20 cellular contexts compared by ENCODE assay signal in the genomic region with DNA sequence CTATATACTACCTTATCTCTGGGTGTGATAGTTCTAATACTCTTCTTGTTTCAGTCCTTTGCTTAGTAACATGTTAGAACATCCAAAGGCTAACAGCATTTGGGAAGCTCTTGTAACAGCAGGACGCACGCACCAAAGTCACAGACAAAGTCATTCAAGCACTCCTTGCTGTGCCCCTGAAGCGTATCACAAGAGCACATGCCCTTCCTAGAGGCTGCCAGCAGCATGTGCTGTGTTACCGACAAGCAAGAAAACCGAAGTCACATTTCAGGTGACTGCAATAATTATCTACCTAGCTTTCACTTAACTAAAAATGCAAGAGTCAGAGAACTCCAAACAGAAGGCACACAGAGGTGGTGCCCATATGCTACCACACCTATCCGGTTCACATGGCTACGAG.
DNase-seq lines count a peak whose midpoint lies in the region; ATAC-seq, FAIRE-seq and TF ChIP-seq lines count a peak whose summit lies in the region.
"Had no signal": no experiment of that assay in that cellular context is flagged by ENCODE, and none has a peak within 500 bp of the region (broad histone marks: within the 10 kb centered on the region; RNA-seq: fewer than 3 reads in every experiment).

No MANE protein-coding gene starts in this region.

- H3K4me1 ChIP-seq in HepG2 (ENCODE audit: insufficient read depth, low read length): no peaks in the 10 kb centered on the region
- H3K4me1 ChIP-seq: prostate gland had no signal

- CTCF ChIA-PET in activated naive CD4-positive, alpha-beta T cell treated with anti-CD3 and anti-CD28 coated beads, Interleukin-2, amount 10 ng/mL, durations not matched to agents 7 days and 5 days (lab: Charles Lee): no interaction called here
- CTCF ChIA-PET in HepG2 (lab: Yijun Ruan, JAX; ENCODE audit: low intra/inter-chr PET ratio, low total read pairs): no interaction called here

- H3K4me3 ChIP-seq in HepG2 (replicated peaks in 1 of 3; ENCODE audit: insufficient read depth in 1 of 3, low read depth in 2 of 3, low read length in 3 of 3): no peak overlapping the region
- H3K4me3 ChIP-seq: A549, cardiac muscle cell, esophagus muscularis mucosa, prostate gland had no signal

- no peak overlapping the region for H3K9ac ChIP-seq in HepG2 (ENCODE audit: insufficient read depth, low read depth, low read length)

- no peak for TF ChIP-seq RAD21 in HepG2 (CRISPR knock-in tag; IDR thresholded peaks at IDR 0.05)

- no peaks in the 10 kb centered on the region for H3K9me3 ChIP-seq in HepG2 (ENCODE audit: low read length)
- H3K9me3 ChIP-seq: A549, esophagus muscularis mucosa, prostate gland had no signal

- in situ Hi-C loops in HepG2 (cut with HindIII; ENCODE audit: extremely low pct_ligation_motif_present, low pct_unique_long_range_greater_than_20kb): no loop called here

- no TSS peak for BruUV-seq in HepG2 (replicated peaks; lab: Mats Ljungman, UMichigan)

- H4K20me1 ChIP-seq in HepG2 (ENCODE audit: insufficient read depth, low read length): no peaks in the 10 kb centered on the region

- H3K4me3 Mint-ChIP-seq in activated naive CD4-positive, alpha-beta T cell treated with anti-CD3 and anti-CD28 coated beads, Interleukin-2, amount 10 ng/mL, durations not matched to agents 7 days and 5 days: no peak overlapping the region
- no peak overlapping the region for H3K4me3 Mint-ChIP-seq in stimulated activated effector memory CD8-positive, alpha-beta T cell treated with anti-CD3 and anti-CD28 coated beads, Interleukin-12 subunit alpha, Interleukin-12 subunit beta, amount 100 ng/mL, for 72 hours
- H3K4me3 Mint-ChIP-seq: activated T-helper 17 cell treated with anti-CD3 and anti-CD28 coated beads, Interleukin-2, amount 50 U/mL, for 72 hours; nephron; T-helper 1 cell treated with Interleukin-12 subunit alpha and Interleukin-12 subunit beta and Interleukin-4 antibody, amounts not matched to agents 30 μg/mL and 1 μg/mL, for 36 hours had no signal

- intact Hi-C loops in left ventricle myocardium superior (cut with micrococcal nuclease) (no loop called here), HepG2 (cut with micrococcal nuclease; ENCODE audit: unreplicated experiment) (no loop called here)

- DNase-seq in activated naive CD4-positive, alpha-beta T cell treated with anti-CD3 and anti-CD28 coated beads, Interleukin-2, amount 10 ng/mL, durations not matched to agents 7 days and 5 days: no peak
- no peak for DNase-seq in activated naive CD4-positive, alpha-beta T cell treated with anti-CD3 and anti-CD28 coated beads, Interleukin-2, amount 50 U/mL, for 16 hours
- DNase-seq in NCI-H187 treated with DMSO at 0.1 percent for 48 hours (lab: John Stamatoyannopoulos, UW) (peak; percentile 82), left ventricle myocardium superior (peak; percentile 60), HepG2 (ENCODE audit: low spot score) (no peak), DMS 273 treated with DMSO at 0.1 percent for 48 hours (lab: John Stamatoyannopoulos, UW) (no peak), NCI-H1048 (lab: John Stamatoyannopoulos, UW) (no peak)
- DNase-seq in stimulated activated effector memory CD8-positive, alpha-beta T cell treated with anti-CD3 and anti-CD28 coated beads, Interleukin-12 subunit alpha, Interleukin-12 subunit beta, amount 100 ng/mL, for 72 hours (ENCODE audit: low spot score in 2 of 2): no peak
- DNase-seq: C1 segment of cervical spinal cord, MM.1S, NCI-H2029, NCI-H526, SHP77 treated with DMSO at 0.1 percent for 48 hours had no signal

- no peaks in the 10 kb centered on the region for H3K27me3 Mint-ChIP-seq in activated naive CD4-positive, alpha-beta T cell treated with anti-CD3 and anti-CD28 coated beads, Interleukin-2, amount 10 ng/mL, durations not matched to agents 7 days and 5 days
- H3K27me3 Mint-ChIP-seq: activated T-helper 17 cell treated with anti-CD3 and anti-CD28 coated beads, Interleukin-2, amount 50 U/mL, for 72 hours had no signal

- POLR2A ChIA-PET in HepG2 (lab: Yijun Ruan, JAX): no interaction called here

- no peaks in the 10 kb centered on the region for H3K9me3 Mint-ChIP-seq in activated naive CD4-positive, alpha-beta T cell treated with anti-CD3 and anti-CD28 coated beads, Interleukin-2, amount 10 ng/mL, durations not matched to agents 7 days and 5 days
- no peaks in the 10 kb centered on the region for H3K9me3 Mint-ChIP-seq in stimulated activated effector memory CD8-positive, alpha-beta T cell treated with anti-CD3 and anti-CD28 coated beads, Interleukin-12 subunit alpha, Interleukin-12 subunit beta, amount 100 ng/mL, for 72 hours
- H3K9me3 Mint-ChIP-seq: activated T-helper 17 cell treated with anti-CD3 and anti-CD28 coated beads, Interleukin-2, amount 50 U/mL, for 72 hours; nephron; T-helper 1 cell treated with Interleukin-12 subunit alpha and Interleukin-12 subunit beta and Interleukin-4 antibody, amounts not matched to agents 30 μg/mL and 1 μg/mL, for 36 hours had no signal

- no peaks in the 10 kb centered on the region for H3K79me2 ChIP-seq in HepG2 (ENCODE audit: insufficient read depth, low read length)

- peak; percentile 94 for ATAC-seq in left ventricle myocardium superior
- no peak for ATAC-seq in stimulated activated effector memory CD8-positive, alpha-beta T cell treated with anti-CD3 and anti-CD28 coated beads, Interleukin-12 subunit alpha, Interleukin-12 subunit beta, amount 100 ng/mL, for 72 hours
- ATAC-seq in HepG2: no peak
- ATAC-seq: A549; activated T-helper 17 cell treated with anti-CD3 and anti-CD28 coated beads, Interleukin-2, amount 50 U/mL, for 72 hours had no signal

- H2AFZ ChIP-seq in HepG2 (ENCODE audit: low read length): no peak overlapping the region

- no peak for TF ChIP-seq EP300 in HepG2 (IDR thresholded peaks at IDR 0.05; ENCODE audit: low read depth in 2 of 2, low read length in 2 of 2)
- TF ChIP-seq EP300 in HepG2 (CRISPR knock-in tag; IDR thresholded peaks at IDR 0.05; ENCODE audit: borderline replicate concordance): no peak

- H3K36me3 ChIP-seq in HepG2 (replicated peaks in 1 of 2; ENCODE audit: control insufficient read depth in 1 of 2, insufficient read depth in 2 of 2, low read length in 2 of 2): no peaks in the 10 kb centered on the region
- H3K36me3 ChIP-seq: cardiac muscle cell, esophagus muscularis mucosa, prostate gland had no signal

- no peak overlapping the region for H3K4me2 ChIP-seq in HepG2 (ENCODE audit: low read depth, low read length)
- H3K4me2 ChIP-seq: A549 had no signal

- no peak for TF ChIP-seq CTCF in HepG2 (CRISPR knock-in tag; IDR thresholded peaks at IDR 0.05)

- H3K27me3 ChIP-seq in HepG2 (ENCODE audit: control insufficient read depth in 1 of 2, insufficient read depth in 2 of 2, low read length in 2 of 2): no peaks in the 10 kb centered on the region
- H3K27me3 ChIP-seq: cardiac muscle cell, esophagus muscularis mucosa had no signal

- peaks cover 38% of the 10 kb centered on the region for H3K4me1 Mint-ChIP-seq in activated naive CD4-positive, alpha-beta T cell treated with anti-CD3 and anti-CD28 coated beads, Interleukin-2, amount 10 ng/mL, durations not matched to agents 7 days and 5 days
- H3K4me1 Mint-ChIP-seq in stimulated activated effector memory CD8-positive, alpha-beta T cell treated with anti-CD3 and anti-CD28 coated beads, Interleukin-12 subunit alpha, Interleukin-12 subunit beta, amount 100 ng/mL, for 72 hours: peaks cover 56% of the 10 kb centered on the region

- no peak for FAIRE-seq in HepG2 (lab: Jason Lieb, UNC)
- FAIRE-seq: A549 had no signal

- 68% methylated on average over 7 of the region's 7 CpGs for WGBS in HepG2 (ENCODE audit: low lambda C conversion rate)

- H3K27ac Mint-ChIP-seq in activated naive CD4-positive, alpha-beta T cell treated with anti-CD3 and anti-CD28 coated beads, Interleukin-2, amount 10 ng/mL, durations not matched to agents 7 days and 5 days: peak overlapping the region; percentile 16
- peak overlapping the region; percentile 34 for H3K27ac Mint-ChIP-seq in stimulated activated effector memory CD8-positive, alpha-beta T cell treated with anti-CD3 and anti-CD28 coated beads, Interleukin-12 subunit alpha, Interleukin-12 subunit beta, amount 100 ng/mL, for 72 hours
- H3K27ac Mint-ChIP-seq: nephron; T-helper 1 cell treated with Interleukin-12 subunit alpha and Interleukin-12 subunit beta and Interleukin-4 antibody, amounts not matched to agents 30 μg/mL and 1 μg/mL, for 36 hours had no signal

- no peak overlapping the region for H3K27ac ChIP-seq in HepG2 (ENCODE audit: extremely low read length, insufficient read depth, low read length)
- H3K27ac ChIP-seq: A549, cardiac muscle cell, esophagus muscularis mucosa, prostate gland had no signal

- H3K36me3 Mint-ChIP-seq in activated naive CD4-positive, alpha-beta T cell treated with anti-CD3 and anti-CD28 coated beads, Interleukin-2, amount 10 ng/mL, durations not matched to agents 7 days and 5 days: peaks cover 42% of the 10 kb centered on the region
- peaks cover 21% of the 10 kb centered on the region for H3K36me3 Mint-ChIP-seq in stimulated activated effector memory CD8-positive, alpha-beta T cell treated with anti-CD3 and anti-CD28 coated beads, Interleukin-12 subunit alpha, Interleukin-12 subunit beta, amount 100 ng/mL, for 72 hours

- no peak for TF ChIP-seq POLR2A in HepG2 (IDR thresholded peaks at IDR 0.05; ENCODE audit: insufficient read depth in 1 of 2, low read depth in 2 of 2, low read length in 2 of 2)

TF ChIP-seq in HepG2, 621 proteins besides CTCF, POLR2A, EP300 and RAD21 (continues in another document):
- no peak for TF ChIP-seq XBP1 (CRISPR knock-in tag; IDR thresholded peaks at IDR 0.05)
- TF ChIP-seq, protein P1, sequence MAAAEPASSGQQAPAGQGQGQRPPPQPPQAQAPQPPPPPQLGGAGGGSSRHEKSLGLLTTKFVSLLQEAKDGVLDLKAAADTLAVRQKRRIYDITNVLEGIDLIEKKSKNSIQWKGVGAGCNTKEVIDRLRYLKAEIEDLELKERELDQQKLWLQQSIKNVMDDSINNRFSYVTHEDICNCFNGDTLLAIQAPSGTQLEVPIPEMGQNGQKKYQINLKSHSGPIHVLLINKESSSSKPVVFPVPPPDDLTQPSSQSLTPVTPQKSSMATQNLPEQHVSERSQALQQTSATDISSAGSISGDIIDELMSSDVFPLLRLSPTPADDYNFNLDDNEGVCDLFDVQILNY (CRISPR knock-in tag; conservative IDR thresholded peaks at IDR 0.05): no peak
- TF ChIP-seq NR3C1 (CRISPR knock-in tag; IDR thresholded peaks at IDR 0.05): no peak
- no peak for TF ChIP-seq ZSCAN9 (CRISPR knock-in tag; IDR thresholded peaks at IDR 0.05; ENCODE audit: borderline replicate concordance)
- no peak for TF ChIP-seq SMARCE1 (IDR thresholded peaks at IDR 0.05; ENCODE audit: borderline replicate concordance)
- TF ChIP-seq, protein P2, sequence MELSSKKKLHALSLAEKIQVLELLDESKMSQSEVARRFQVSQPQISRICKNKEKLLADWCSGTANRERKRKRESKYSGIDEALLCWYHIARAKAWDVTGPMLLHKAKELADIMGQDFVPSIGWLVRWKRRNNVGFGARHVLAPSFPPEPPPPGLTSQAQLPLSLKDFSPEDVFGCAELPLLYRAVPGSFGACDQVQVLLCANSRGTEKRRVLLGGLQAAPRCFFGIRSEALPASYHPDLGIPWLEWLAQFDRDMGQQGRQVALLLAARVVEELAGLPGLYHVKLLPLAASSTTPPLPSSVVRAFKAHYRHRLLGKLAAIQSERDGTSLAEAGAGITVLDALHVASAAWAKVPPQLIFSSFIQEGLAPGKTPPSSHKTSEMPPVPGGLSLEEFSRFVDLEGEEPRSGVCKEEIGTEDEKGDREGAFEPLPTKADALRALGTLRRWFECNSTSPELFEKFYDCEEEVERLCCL (CRISPR knock-in tag; IDR thresholded peaks at IDR 0.05; ENCODE audit: borderline replicate concordance): no peak

Comparison
In these comparisons a context has a peak if more than half of its experiments do, and no peak if none do; other contexts are left out.
1. DNase-seq: peak in NCI-H187 treated with DMSO at 0.1 percent for 48 hours (single experiment) and left ventricle myocardium superior (single experiment); none in activated naive CD4-positive, alpha-beta T cell treated with anti-CD3 and anti-CD28 coated beads, Interleukin-2, amount 10 ng/mL, durations not matched to agents 7 days and 5 days (single experiment), activated naive CD4-positive, alpha-beta T cell treated with anti-CD3 and anti-CD28 coated beads, Interleukin-2, amount 50 U/mL, for 16 hours (single experiment), stimulated activated effector memory CD8-positive, alpha-beta T cell treated with anti-CD3 and anti-CD28 coated beads, Interleukin-12 subunit alpha, Interleukin-12 subunit beta, amount 100 ng/mL, for 72 hours (0 of 2), HepG2 (single experiment), DMS 273 treated with DMSO at 0.1 percent for 48 hours (single experiment) and NCI-H1048 (single experiment).